19 cellular contexts compared by ENCODE assay signal in genomic region chr1:85142753-85143152, GRCh38. TPM values are rescaled to one million over a fixed set of nuclear protein-coding genes. Genes with fewer than 3 reads are reported as not detected.
DNase-seq lines count a peak whose midpoint lies in the region; ATAC-seq, FAIRE-seq and TF ChIP-seq lines count a peak whose summit lies in the region.
"Had no signal": no experiment of that assay in that cellular context is flagged by ENCODE, and none has a peak within 500 bp of the region (broad histone marks: within the 10 kb centered on the region; RNA-seq: fewer than 3 reads in every experiment).

No MANE protein-coding gene starts in this region.

- peak in 1 of 3 donors; percentile 14 for TF ChIP-seq POLR2A in body of pancreas (IDR thresholded peaks at IDR 0.05)

- no peaks in the 10 kb centered on the region for H3K36me3 Mint-ChIP-seq in effector memory CD8-positive, alpha-beta T cell (ENCODE audit: insufficient read depth)

- no peak overlapping the region for H3K4me3 Mint-ChIP-seq in effector memory CD8-positive, alpha-beta T cell
- H3K4me3 Mint-ChIP-seq: B cell had no signal

- FAIRE-seq in pancreas (lab: Jason Lieb, UNC): no peak
- FAIRE-seq: GM12891, GM19239 had no signal

- no peaks in the 10 kb centered on the region for H3K36me3 ChIP-seq in body of pancreas (replicated peaks in 1 of 2; ENCODE audit: insufficient read depth in 1 of 2, low read depth in 2 of 2)
- H3K36me3 ChIP-seq in pancreas: no peaks in the 10 kb centered on the region

- H3K9me3 Mint-ChIP-seq in effector memory CD8-positive, alpha-beta T cell: no peaks in the 10 kb centered on the region

- H3K4me1 ChIP-seq in body of pancreas (peaks cover 16% of the 10 kb centered on the region), pancreas (peaks cover 8 to 24% (median 16%) of the 10 kb centered on the region in 3 donors)

- DNase-seq in DMS53 (lab: John Stamatoyannopoulos, UW) (peak; percentile 34), DMS53 treated with DMSO at 0.1 percent for 48 hours (lab: John Stamatoyannopoulos, UW; ENCODE audit: unreplicated experiment) (no peak), body of pancreas (peak; percentile 84 to 90 (median 90)), left cardiac atrium (peak; percentile 39), pancreas (peak; percentile 74 to 90 (median 85)), NCI-H2196 treated with DMSO at 0.1 percent for 48 hours (lab: John Stamatoyannopoulos, UW; ENCODE audit: unreplicated experiment) (no peak)
- DNase-seq in stimulated activated CD4-positive, alpha-beta T cell treated with anti-CD3 and anti-CD28 coated beads, Interleukin-15, amount 100 ng/mL, for 24 hours: no peak
- DNase-seq in effector memory CD8-positive, alpha-beta T cell: no peak
- DNase-seq: GM23248, KBM-7, NCI-H1105, NCI-H345, NCI-H526 had no signal

- peak overlapping the region in 3 of 4 donors; percentile 53 to 65 (median 59) for H3K27ac ChIP-seq in body of pancreas
- H3K27ac ChIP-seq in pancreas: peak overlapping the region in 2 of 4 donors; percentile 38 to 49
- H3K27ac ChIP-seq: 22Rv1, GM23248 had no signal

- H3K27ac Mint-ChIP-seq in effector memory CD8-positive, alpha-beta T cell: no peak overlapping the region
- H3K27ac Mint-ChIP-seq: B cell had no signal

- 11 to 28% methylated on average over 5 of the region's 5 CpGs for WGBS in body of pancreas, 2 donors
- 17 to 23% methylated on average over 4 to 5 of the region's 5 CpGs for WGBS in pancreas, 2 donors

- H3K4me1 Mint-ChIP-seq in effector memory CD8-positive, alpha-beta T cell (ENCODE audit: low read depth in 2 of 2): no peaks in the 10 kb centered on the region
- H3K4me1 Mint-ChIP-seq: B cell had no signal

- intact Hi-C loops in body of pancreas (cut with DNase I) (no loop called here), left cardiac atrium (cut with DNase I) (no loop called here), pancreas (cut with DNase I) (no loop called here)

- H3K4me3 ChIP-seq in body of pancreas (no peak overlapping the region), pancreas (no peak overlapping the region)
- H3K4me3 ChIP-seq: GM23248 had no signal

- ATAC-seq in body of pancreas (peak; percentile 99), left cardiac atrium (peak; percentile 79 to 83), pancreas (peak; percentile 95 to 98 (median 97))
- ATAC-seq in effector memory CD8-positive, alpha-beta T cell (replicated peaks): no peak
- ATAC-seq: HCT116, Panc1 had no signal

- TF ChIP-seq CTCF in body of pancreas (IDR thresholded peaks at IDR 0.05): peak in 1 of 7 experiments; percentile 8
- no peak for TF ChIP-seq CTCF in pancreas (IDR thresholded peaks at IDR 0.05)

- no peaks in the 10 kb centered on the region for H3K9me3 ChIP-seq in body of pancreas
- no peaks in the 10 kb centered on the region for H3K9me3 ChIP-seq in pancreas

- no peaks in the 10 kb centered on the region for H3K27me3 ChIP-seq in body of pancreas
- H3K27me3 ChIP-seq in pancreas: no peaks in the 10 kb centered on the region

- no peaks in the 10 kb centered on the region for H3K27me3 Mint-ChIP-seq in effector memory CD8-positive, alpha-beta T cell

RNA-seq across cellular contexts. Expression of gene SYDE2, which starts 58.1 kb away (rescaled TPM):
- total RNA-seq in body of pancreas (10 to 100 TPM; 12.2 to 17.5 TPM), left cardiac atrium (10 to 100 TPM; 14.3 to 14.5 TPM), pancreas (1 to 10 TPM; 4.9 to 6.6 (median 5.5) TPM)
- polyA plus RNA-seq in pancreas: 1 to 10 TPM; 1.3 to 1.6 TPM

Comparison
In these comparisons a context has a peak if more than half of its experiments do, and no peak if none do; other contexts are left out.
1. DNase-seq: peak in DMS53 (single experiment), body of pancreas (4 of 4), left cardiac atrium (single experiment) and pancreas (6 of 6); none in DMS53 treated with DMSO at 0.1 percent for 48 hours (single experiment), NCI-H2196 treated with DMSO at 0.1 percent for 48 hours (single experiment), stimulated activated CD4-positive, alpha-beta T cell treated with anti-CD3 and anti-CD28 coated beads, Interleukin-15, amount 100 ng/mL, for 24 hours (single experiment) and effector memory CD8-positive, alpha-beta T cell (0 of 3).